8 cellular contexts compared by ENCODE assay signal in the genomic region with DNA sequence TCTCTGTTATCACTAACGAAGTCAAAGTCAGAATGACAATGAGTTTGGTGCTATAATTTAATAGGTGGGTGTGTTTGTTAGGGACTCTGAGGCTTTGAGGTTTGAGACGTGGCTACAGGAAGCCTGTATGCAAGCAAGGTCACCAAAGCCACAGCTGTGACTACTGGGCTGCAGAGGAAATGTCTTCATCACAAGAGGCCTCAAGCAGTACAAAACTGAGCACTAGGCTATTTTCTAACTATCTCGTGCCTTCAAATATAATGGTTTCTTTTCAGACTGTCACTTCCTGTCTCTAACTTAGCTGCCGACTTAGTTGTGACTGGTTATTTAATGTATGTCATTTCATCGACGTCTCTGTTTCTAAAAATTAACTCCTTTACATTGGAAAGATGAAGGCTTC.
DNase-seq lines count a peak whose midpoint lies in the region; ATAC-seq, FAIRE-seq and TF ChIP-seq lines count a peak whose summit lies in the region.

No MANE protein-coding gene starts in this region.

- H3K27me3 ChIP-seq in spleen (replicated peaks in 1 of 7) = no peaks in the 10 kb centered on the region

- H3K36me3 Mint-ChIP-seq in activated naive CD4-positive, alpha-beta T cell treated with anti-CD3 and anti-CD28 coated beads, Interleukin-2, amount 50 U/mL, for 72 hours = peaks cover 18 to 20% of the 10 kb centered on the region in 2 donors

- H3K36me3 ChIP-seq in spleen = peaks cover 0 to 64% (median 26%) of the 10 kb centered on the region in 6 donors

- intact Hi-C loops in spleen (cut with DNase I; ENCODE audit: low total_unique reads) = no loop called here

- TF ChIP-seq POLR2A in spleen (IDR thresholded peaks at IDR 0.05) = no peak

- H3K9me3 Mint-ChIP-seq in activated naive CD4-positive, alpha-beta T cell treated with anti-CD3 and anti-CD28 coated beads, Interleukin-2, amount 50 U/mL, for 72 hours = no peaks in the 10 kb centered on the region

- peak; percentile 84 to 86 for ATAC-seq in activated naive CD4-positive, alpha-beta T cell treated with anti-CD3 and anti-CD28 coated beads, Interleukin-2, amount 50 U/mL, for 72 hours
- ATAC-seq in GM18502 (IDR thresholded peaks at IDR 0.05; ENCODE audit: poor library complexity, unreplicated experiment) = no peak
- ATAC-seq in GM18498 (IDR thresholded peaks at IDR 0.05; ENCODE audit: unreplicated experiment) = no peak
- no peak for ATAC-seq in GM18870 (IDR thresholded peaks at IDR 0.05; ENCODE audit: unreplicated experiment)
- ATAC-seq in HG02623 (IDR thresholded peaks at IDR 0.05; ENCODE audit: unreplicated experiment) = no peak

- peak overlapping the region; percentile 48 to 89 (median 80) for H3K27ac ChIP-seq in spleen

- peaks cover 0 to 39% (median 26%) of the 10 kb centered on the region in 6 donors for H3K4me1 ChIP-seq in spleen

- peak; percentile 40 for DNase-seq in GM19239 (ENCODE audit: insufficient read length, low spot score)
- peak; percentile 93 for DNase-seq in MV-4-11 (lab: John Stamatoyannopoulos, UW)
- DNase-seq in activated naive CD4-positive, alpha-beta T cell treated with anti-CD3 and anti-CD28 coated beads, Interleukin-2, amount 50 U/mL, for 72 hours (ENCODE audit: low spot score in 2 of 2) = peak in 1 of 2 donors; percentile 15
- no peak for DNase-seq in spleen

- no peak overlapping the region for H3K4me3 ChIP-seq in spleen

- H3K27ac Mint-ChIP-seq in activated naive CD4-positive, alpha-beta T cell treated with anti-CD3 and anti-CD28 coated beads, Interleukin-2, amount 50 U/mL, for 72 hours = peak overlapping the region; percentile 76 to 84

- TF ChIP-seq CTCF in spleen (IDR thresholded peaks at IDR 0.05 in 8 of 11, conservative IDR thresholded peaks at IDR 0.05 in 3 of 11) = no peak

- FAIRE-seq in GM19239 (lab: Jason Lieb, UNC) = no peak

- WGBS in spleen, 5 donors = 4 to 16% (median 5%) methylated on average over 6 of the region's 6 CpGs

- H3K9me3 ChIP-seq in spleen = no peaks in the 10 kb centered on the region

Comparison
In these comparisons a context has a peak if more than half of its experiments do, and no peak if none do; other contexts are left out.
1. ATAC-seq: peak in activated naive CD4-positive, alpha-beta T cell treated with anti-CD3 and anti-CD28 coated beads, Interleukin-2, amount 50 U/mL, for 72 hours (2 of 2); none in GM18502 (single experiment), GM18498 (single experiment), GM18870 (single experiment) and HG02623 (single experiment).